8 cellular contexts compared by ENCODE assay signal in genomic region chr3:112582242-112582874, GRCh38. TPM values are rescaled to one million over a fixed set of nuclear protein-coding genes. Genes with fewer than 3 reads are reported as not detected.
A peak's percentile ranks its signal among the peaks of the same experiment; 100 is the strongest.
DNase-seq lines count a peak whose midpoint lies in the region; ATAC-seq and TF ChIP-seq lines count a peak whose summit lies in the region.

No MANE protein-coding gene starts in this region.

- in situ Hi-C loops in mammary epithelial cell (cut with MboI; ENCODE audit: low sequenced_read_pairs in 2 of 2) = loop anchor here (5.0 to 10.0 kb wide), 4 partner anchors 62 to 402 kb away; partner anchors contain the start of genes CCDC80 (in 1 of the 2) and CD200R1 (in 1 of the 2)

- H2AFZ ChIP-seq in mammary epithelial cell (ENCODE audit: low read depth, low read length) = no peak overlapping the region

- H3K4me1 ChIP-seq in Peyer's patch (no peaks in the 10 kb centered on the region), mammary epithelial cell (ENCODE audit: insufficient read depth, low read length) (no peaks in the 10 kb centered on the region)

- H3K36me3 Mint-ChIP-seq in naive B cell = peaks cover 0 to 2% of the 10 kb centered on the region in 2 donors

- H3K27ac ChIP-seq in Peyer's patch (no peak overlapping the region), mammary epithelial cell (ENCODE audit: insufficient read depth, low read depth, low read length) (no peak overlapping the region)

- no peaks in the 10 kb centered on the region for H4K20me1 ChIP-seq in mammary epithelial cell (ENCODE audit: insufficient read depth, low read length)

- peaks cover 34 to 42% (median 39%) of the 10 kb centered on the region in 3 donors for H3K4me1 Mint-ChIP-seq in naive B cell

- dilution Hi-C loops in mammary epithelial cell (cut with HindIII; ENCODE audit: low sequenced_read_pairs) = no loop called here

- no peak overlapping the region for H3K4me3 ChIP-seq in Peyer's patch
- H3K4me3 ChIP-seq in mammary epithelial cell (replicated peaks in 1 of 3; ENCODE audit: insufficient read depth in 1 of 3, low read depth in 2 of 3, low read length in 3 of 3) = no peak overlapping the region

- intact Hi-C loops in mammary epithelial cell (cut with micrococcal nuclease) = loop anchor here (1.0 to 10.0 kb wide), 6 partner anchors 58 to 706 kb away; no protein-coding TSS in a partner anchor

- H3K9me3 ChIP-seq in Peyer's patch (no peaks in the 10 kb centered on the region), mammary epithelial cell (replicated peaks; ENCODE audit: insufficient read depth, low read length) (no peaks in the 10 kb centered on the region)

- H3K27ac Mint-ChIP-seq in naive B cell = peak overlapping the region in 3 of 6 donors; percentile 2 to 84 (median 60)

- no peak overlapping the region for H3K4me3 Mint-ChIP-seq in naive B cell

- H3K27me3 ChIP-seq in Peyer's patch = no peaks in the 10 kb centered on the region
- no peaks in the 10 kb centered on the region for H3K27me3 ChIP-seq in mammary epithelial cell (ENCODE audit: insufficient read depth, low read length)

- CTCF ChIA-PET in mammary epithelial cell (lab: Charles Lee; ENCODE audit: low non-redundant PET) = interaction anchor here (0.7 to 1.1 kb wide), 2 partner anchors 71 to 410 kb away, joined by 4 to 5 read pairs; no protein-coding TSS in a partner anchor

- H3K36me3 ChIP-seq in Peyer's patch (peaks cover 0 to 61% (median 0%) of the 10 kb centered on the region in 3 donors), mammary epithelial cell (ENCODE audit: insufficient read depth, low read length) (peaks cover 2% of the 10 kb centered on the region)

- peak in 4 of 6 experiments; percentile 41 to 49 (median 44) for TF ChIP-seq CTCF in Peyer's patch (IDR thresholded peaks at IDR 0.05)
- peak; percentile 50 to 68 for TF ChIP-seq CTCF in mammary epithelial cell (conservative IDR thresholded peaks at IDR 0.05 in 1 of 2, IDR thresholded peaks at IDR 0.05 in 1 of 2; ENCODE audit: extremely low read depth in 1 of 2, insufficient read depth in 1 of 2, low read depth in 1 of 2, low read length in 2 of 2)

- ATAC-seq in naive B cell (ENCODE audit: low read depth in 2 of 2) = no peak
- ATAC-seq in HG03520 (IDR thresholded peaks at IDR 0.05; ENCODE audit: unreplicated experiment) = no peak

- no peak for TF ChIP-seq POLR2A in Peyer's patch (IDR thresholded peaks at IDR 0.05)

- H3K79me2 ChIP-seq in mammary epithelial cell (ENCODE audit: insufficient read depth, low read length) = no peaks in the 10 kb centered on the region

- BruUV-seq in mammary epithelial cell (replicated peaks; lab: Mats Ljungman, UMichigan) = no TSS peak

- H3K27me3 Mint-ChIP-seq in naive B cell = no peaks in the 10 kb centered on the region

- no peak overlapping the region for H3K4me2 ChIP-seq in mammary epithelial cell (ENCODE audit: insufficient read depth, low read depth, low read length)

- WGBS in mammary epithelial cell (ENCODE audit: low coverage, missing lambda C conversion rate) = 55% methylated on average over 2 of the region's 2 CpGs

- no peak overlapping the region for H3K9ac ChIP-seq in mammary epithelial cell (ENCODE audit: insufficient read depth, low read length)

- peak; percentile 37 for DNase-seq in SKM-1 treated with dmso at 0.1 percent for 144 hours (lab: John Stamatoyannopoulos, UW; ENCODE audit: unreplicated experiment)
- no peak for DNase-seq in SKM-1 (lab: John Stamatoyannopoulos, UW; ENCODE audit: unreplicated experiment)
- peak; percentile 66 for DNase-seq in HT-29 (ENCODE audit: low spot score)
- DNase-seq in Peyer's patch = no peak
- peak; percentile 29 for DNase-seq in mammary epithelial cell
- peak; percentile 22 for DNase-seq in naive B cell
- DNase-seq in NCI-H774 (lab: John Stamatoyannopoulos, UW) = no peak

- H3K9me3 Mint-ChIP-seq in naive B cell = peaks cover 0 to 4% (median 0%) of the 10 kb centered on the region in 7 donors

RNA-seq across cellular contexts. Expression of gene SLC35A5, which starts 20.5 kb away (rescaled TPM):
- total RNA-seq in HT-29 (2014; rRNA removed; shearing (Covaris generic)) = 11.7 and 14.8 TPM in 2 replicates
- total RNA-seq in Peyer's patch = 10 to 100 TPM in 3 of 4 donors, 1 to 10 TPM in 1; 9.9 to 57.1 (median 31.0) TPM
- 10 to 100 TPM; 26.9 to 58.3 TPM for total RNA-seq in mammary epithelial cell
- 16.4 TPM for polyA plus RNA-seq in mammary epithelial cell
- polyA minus RNA-seq in mammary epithelial cell = 3.9 TPM
- polyA plus RNA-seq in naive B cell (ENCODE audit: low read depth in 6 of 6) = 10 to 100 TPM; 21.2 to 32.2 (median 25.9) TPM

RNA-seq across cellular contexts. Expression of gene ATG3, which starts 20.6 kb away (rescaled TPM):
- total RNA-seq in HT-29 (2014; rRNA removed; shearing (Covaris generic)) = 92.1 and 103 TPM in 2 replicates
- 10 to 100 TPM; 52.0 to 86.3 (median 56.4) TPM for total RNA-seq in Peyer's patch
- total RNA-seq in mammary epithelial cell = 10 to 100 TPM; 51.3 to 65.2 TPM
- polyA plus RNA-seq in mammary epithelial cell = 40.8 TPM
- 51.8 TPM for polyA minus RNA-seq in mammary epithelial cell
- 100 to 1,000 TPM in 2 of 6 donors, 10 to 100 TPM in 4; 64.0 to 104 (median 93.6) TPM for polyA plus RNA-seq in naive B cell (ENCODE audit: low read depth in 6 of 6)

RNA-seq across cellular contexts. Expression of gene CCDC80, which starts 58.6 kb away (rescaled TPM):
- 0.29 and 0.41 TPM in 2 replicates for total RNA-seq in HT-29 (2014; rRNA removed; shearing (Covaris generic))
- total RNA-seq in Peyer's patch (10 to 100 TPM in 2 of 4 donors, 1 to 10 TPM in 2; 2.6 to 26.4 (median 13.0) TPM), mammary epithelial cell (10 to 100 TPM; 25.9 to 56.8 TPM)
- polyA plus RNA-seq in mammary epithelial cell (2.0 TPM), naive B cell (ENCODE audit: low read depth in 6 of 6) (under 1 TPM in 4 of 6 donors, not detected in 2; 0.05 to 0.29 (median 0.12) TPM)
- 12.3 TPM for polyA minus RNA-seq in mammary epithelial cell

Comparison
In these comparisons a context has a peak if more than half of its experiments do, and no peak if none do; other contexts are left out.
1. DNase-seq: peak in SKM-1 treated with dmso at 0.1 percent for 144 hours (single experiment), HT-29 (single experiment), mammary epithelial cell (single experiment) and naive B cell (single experiment); none in SKM-1 (single experiment), Peyer's patch (0 of 3) and NCI-H774 (single experiment).